Comparison of ENCODE assay signal across 23 cellular contexts in genomic region chr1:6023346-6023745, GRCh38. TPM values are rescaled to one million over a fixed set of nuclear protein-coding genes. Genes with fewer than 3 reads are reported as not detected.
DNase-seq lines count a peak whose midpoint lies in the region; ATAC-seq lines count a peak whose summit lies in the region.
"Had no signal": no experiment of that assay in that cellular context is flagged by ENCODE, and none has a peak within 500 bp of the region (broad histone marks: within the 10 kb centered on the region; RNA-seq: fewer than 3 reads in every experiment).

No MANE protein-coding gene starts in this region.

- H3K36me3 ChIP-seq in BLaER1 (peaks cover 3% of the 10 kb centered on the region; the same call in 1 of the 2 replicates), Karpas-422 (ENCODE audit: insufficient read depth, low read length) (no peaks in the 10 kb centered on the region), GM23248 (ENCODE audit: low read depth) (no peaks in the 10 kb centered on the region)
- H3K36me3 ChIP-seq in CD4-positive, alpha-beta memory T cell (ENCODE audit: insufficient read depth, low read length), result no peaks in the 10 kb centered on the region
- H3K36me3 ChIP-seq: BE2C had no signal

- CTCF ChIA-PET in CD4-positive, alpha-beta memory T cell (lab: Charles Lee; ENCODE audit: partially characterized antibody), result no interaction called here

- WGBS in GM23248 (ENCODE audit: low coverage in 1 of 2, low lambda C conversion rate in 2 of 2, missing lambda C conversion rate in 2 of 2), 2 experiments, result 70 to 76% methylated on average over 5 of the region's 5 CpGs

- H3K79me2 ChIP-seq in Karpas-422 (ENCODE audit: low read length) (peaks cover 18% of the 10 kb centered on the region), GM23248 (ENCODE audit: insufficient read depth) (no peaks in the 10 kb centered on the region)

- H3K4me1 Mint-ChIP-seq in CD4-positive, alpha-beta memory T cell, result peaks cover 21 to 47% (median 30%) of the 10 kb centered on the region in 4 donors
- H3K4me1 Mint-ChIP-seq in T-helper 17 cell, result peaks cover 33% of the 10 kb centered on the region

- ATAC-seq in T-helper 17 cell, result no peak
- ATAC-seq in HG03045 (IDR thresholded peaks at IDR 0.05; ENCODE audit: unreplicated experiment), result no peak
- ATAC-seq: GM12878 had no signal

- H2AFZ ChIP-seq in Karpas-422 (ENCODE audit: low read length) (no peak overlapping the region), GM23248 (no peak overlapping the region)

- H3K27me3 ChIP-seq in BLaER1, result no peaks in the 10 kb centered on the region
- no peaks in the 10 kb centered on the region for H3K27me3 ChIP-seq in CD4-positive, alpha-beta memory T cell (ENCODE audit: insufficient read depth, low read length)
- no peaks in the 10 kb centered on the region for H3K27me3 ChIP-seq in Karpas-422 (ENCODE audit: low read length)
- H3K27me3 ChIP-seq in GM23248 (replicated peaks; ENCODE audit: insufficient read depth), result no peaks in the 10 kb centered on the region
- H3K27me3 ChIP-seq: BE2C; BLaER1 treated with 17β-estradiol and CSF1 and Interleukin-3, amounts not matched to agents 10 nM and 100 nM had no signal

- no peak overlapping the region for H3K9ac ChIP-seq in BLaER1
- no peak overlapping the region for H3K9ac ChIP-seq in Karpas-422 (ENCODE audit: low read length)
- H3K9ac ChIP-seq in GM23248, result no peak overlapping the region
- H3K9ac ChIP-seq: BLaER1 treated with 17β-estradiol and CSF1 and Interleukin-3, amounts not matched to agents 10 nM and 100 nM had no signal

- H3K9me3 Mint-ChIP-seq in CD4-positive, alpha-beta memory T cell, result peaks cover 0 to 2% (median 0%) of the 10 kb centered on the region in 8 donors
- H3K9me3 Mint-ChIP-seq: CD4-positive, alpha-beta T cell had no signal

- peaks cover 10 to 16% of the 10 kb centered on the region in 2 donors for H3K36me3 Mint-ChIP-seq in CD4-positive, alpha-beta memory T cell
- no peaks in the 10 kb centered on the region for H3K36me3 Mint-ChIP-seq in T-helper 17 cell (ENCODE audit: low read depth)

- in situ Hi-C loops in GM23248 (cut with MboI), result no loop called here

- no peaks in the 10 kb centered on the region for H3F3A ChIP-seq in GM23248 (ENCODE audit: insufficient read depth)

- H3K9me3 ChIP-seq in BLaER1, result peaks cover 8% of the 10 kb centered on the region; the same call in 1 of the 2 replicates
- H3K9me3 ChIP-seq in CD4-positive, alpha-beta memory T cell (ENCODE audit: control insufficient read depth in 1 of 2, low read length in 2 of 2), result no peaks in the 10 kb centered on the region
- no peaks in the 10 kb centered on the region for H3K9me3 ChIP-seq in Karpas-422 (ENCODE audit: low read length)
- H3K9me3 ChIP-seq in T-helper 17 cell (ENCODE audit: control insufficient read depth, low read length, poor library complexity, severe bottlenecking), result no peaks in the 10 kb centered on the region
- no peaks in the 10 kb centered on the region for H3K9me3 ChIP-seq in GM23248 (ENCODE audit: low read depth)
- H3K9me3 ChIP-seq: BE2C had no signal

- H3K9me2 ChIP-seq in Karpas-422 (replicated peaks; ENCODE audit: insufficient read depth, low read length) (no peaks in the 10 kb centered on the region), GM23248 (ENCODE audit: insufficient read depth) (no peaks in the 10 kb centered on the region)

- H3K4me3 ChIP-seq in BLaER1 (no peak overlapping the region), Karpas-422 (ENCODE audit: low read length) (no peak overlapping the region), GM23248 (no peak overlapping the region)
- H3K4me3 ChIP-seq in CD4-positive, alpha-beta memory T cell (ENCODE audit: low read length in 2 of 2), result no peak overlapping the region
- H3K4me3 ChIP-seq: BLaER1 treated with 17β-estradiol and CSF1 and Interleukin-3, amounts not matched to agents 10 nM and 100 nM; GM12878 had no signal

- no peaks in the 10 kb centered on the region for H3K27me3 Mint-ChIP-seq in CD4-positive, alpha-beta memory T cell
- H3K27me3 Mint-ChIP-seq in T-helper 17 cell, result no peaks in the 10 kb centered on the region
- H3K27me3 Mint-ChIP-seq: CD4-positive, alpha-beta T cell; CD8-positive, alpha-beta memory T cell had no signal

- H4K20me1 ChIP-seq in BLaER1 (peaks cover 6% of the 10 kb centered on the region; the same call in 1 of the 2 replicates), Karpas-422 (ENCODE audit: insufficient read depth, low read depth, low read length) (0 out of 2 replicates have a peak, but pooled peaks cover 12% of the 10 kb centered on the region), GM23248 (ENCODE audit: insufficient read depth) (no peaks in the 10 kb centered on the region)

- POLR2A ChIA-PET in CD4-positive, alpha-beta memory T cell (lab: Charles Lee; ENCODE audit: partially characterized antibody), result interaction anchor here (1.0 to 6.7 kb wide), 3 partner anchors 12 to 356 kb away, joined by 3 to 179 read pairs (median 4); partner anchors contain the start of gene NPHP4

- no peak for DNase-seq in CD4-positive, alpha-beta memory T cell
- DNase-seq in Karpas-422 (peak; percentile 56), T-helper 17 cell (no peak), amniotic stem cell (lab: John Stamatoyannopoulos, UW) (no peak), GM23248 (no peak)
- DNase-seq: 8988T; ACHN; BE2C; CD4-positive, alpha-beta T cell; CD8-positive, alpha-beta memory T cell; COR-L47; DMS 273 treated with DMSO at 0.1 percent for 48 hours; DMS153; DMS53; DMS79; DND-41; EL; GDM1 had no signal

- H3K4me1 ChIP-seq in BLaER1, result peaks cover 58% of the 10 kb centered on the region
- H3K4me1 ChIP-seq in CD4-positive, alpha-beta memory T cell (ENCODE audit: insufficient read depth, low read length), result peaks cover 24% of the 10 kb centered on the region
- peaks cover 42% of the 10 kb centered on the region for H3K4me1 ChIP-seq in Karpas-422 (ENCODE audit: low read length)
- H3K4me1 ChIP-seq in GM23248 (ENCODE audit: insufficient read depth), result no peaks in the 10 kb centered on the region
- H3K4me1 ChIP-seq: BE2C had no signal

- H3K4me3 Mint-ChIP-seq in CD4-positive, alpha-beta memory T cell, result no peak overlapping the region
- peak overlapping the region; percentile 41 for H3K4me3 Mint-ChIP-seq in T-helper 17 cell
- H3K4me3 Mint-ChIP-seq: CD4-positive, alpha-beta T cell had no signal

- H3K27ac ChIP-seq in BLaER1 (no peak overlapping the region), Karpas-422 (ENCODE audit: low read length) (no peak overlapping the region), GM23248 (no peak overlapping the region)
- H3K27ac ChIP-seq in CD4-positive, alpha-beta memory T cell (ENCODE audit: low read depth, low read length), result no peak overlapping the region
- H3K27ac ChIP-seq: C4-2B had no signal

- intact Hi-C loops in CD4-positive, alpha-beta memory T cell (cut with micrococcal nuclease), result loop anchor here (10.0 kb wide), 3 partner anchors 49 to 221 kb away; partner anchors contain the start of genes HES3 and RPL22

- H3K27ac Mint-ChIP-seq in CD4-positive, alpha-beta memory T cell, result peak overlapping the region in 4 of 7 donors; percentile 7 to 57 (median 18)
- no peak overlapping the region for H3K27ac Mint-ChIP-seq in T-helper 17 cell
- H3K27ac Mint-ChIP-seq: CD4-positive, alpha-beta T cell had no signal

- H3K4me2 ChIP-seq in BLaER1 (0 out of 2 replicates have a peak overlapping the region, but pooled peaks have one; percentile 17), Karpas-422 (ENCODE audit: low read depth, low read length, poor library complexity, severe bottlenecking) (peak overlapping the region; percentile 5), GM23248 (ENCODE audit: unreplicated experiment) (no peak overlapping the region)

RNA-seq across cellular contexts. Expression of gene KCNAB2, which starts 22.3 kb away (rescaled TPM):
- total RNA-seq in CD4-positive, alpha-beta memory T cell, result 100 to 1,000 TPM; 188 to 197 TPM
- polyA plus RNA-seq in CD4-positive, alpha-beta memory T cell, result 10 to 100 TPM; 20.9 to 53.6 TPM
- total RNA-seq in Karpas-422 (2014; rRNA removed; shearing (Covaris generic); ENCODE audit: low replicate concordance), result 27.3 and 57.0 TPM in 2 replicates
- total RNA-seq in T-helper 17 cell, result 100 to 1,000 TPM; 203 to 207 TPM
- total RNA-seq in GM23248 (2014; rRNA removed; shearing (Covaris generic)), result 3.5 and 4.8 TPM in 2 replicates
- 3.9 TPM in 2 replicates for polyA plus RNA-seq in GM23248 (2016; fragmentation: Nextera tagmentation; extraction: Ambion mirVana)

RNA-seq across cellular contexts. Expression of gene NPHP4, which starts 31.1 kb away (rescaled TPM):
- total RNA-seq in CD4-positive, alpha-beta memory T cell, result 1 to 10 TPM; 7.6 to 9.6 TPM
- 1 to 10 TPM; 1.0 to 1.1 TPM for polyA plus RNA-seq in CD4-positive, alpha-beta memory T cell
- total RNA-seq in Karpas-422 (2014; rRNA removed; shearing (Covaris generic); ENCODE audit: low replicate concordance), result 3.9 and 7.9 TPM in 2 replicates
- total RNA-seq in T-helper 17 cell, result 10 to 100 TPM in 1 of 2 donors, 1 to 10 TPM in 1; 9.9 to 14.1 TPM
- 4.0 and 7.8 TPM in 2 replicates for total RNA-seq in GM23248 (2014; rRNA removed; shearing (Covaris generic))
- polyA plus RNA-seq in GM23248 (2016; fragmentation: Nextera tagmentation; extraction: Ambion mirVana), result 4.2 and 4.4 TPM in 2 replicates
